8 cellular contexts compared by ENCODE assay signal in genomic region chr7:150049012-150049655, GRCh38.
DNase-seq lines count a peak whose midpoint lies in the region; ATAC-seq, FAIRE-seq and TF ChIP-seq lines count a peak whose summit lies in the region.
"Not testable (repeated sequence)": the region's sequence is repeated elsewhere in the genome, so short reads cannot be mapped to it uniquely, and the experiment has no call there.

No MANE protein-coding gene starts in this region.

- intact Hi-C loops in HepG2 (cut with micrococcal nuclease; ENCODE audit: unreplicated experiment); upper lobe of right lung (cut with DNase I): not testable (repeated sequence)

- not testable (repeated sequence) for TF ChIP-seq EP300 in HepG2 (IDR thresholded peaks at IDR 0.05; ENCODE audit: low read depth in 2 of 2, low read length in 2 of 2); HepG2 (CRISPR knock-in tag; IDR thresholded peaks at IDR 0.05; ENCODE audit: borderline replicate concordance)

- not testable (repeated sequence) for H2BK120ac ChIP-seq in trophoblast cell (ENCODE audit: insufficient read depth, low read length, poor library complexity)

- H3K9ac ChIP-seq in HepG2 (ENCODE audit: insufficient read depth, low read depth, low read length): 0 out of 2 replicates have a peak overlapping the region, but pooled peaks have one; percentile 47
- not testable (repeated sequence) for H3K9ac ChIP-seq in trophoblast cell (ENCODE audit: low read length)

- H4K8ac ChIP-seq in trophoblast cell (ENCODE audit: low read depth, low read length): not testable (repeated sequence)

- not testable (repeated sequence) for H2BK5ac ChIP-seq in trophoblast cell (ENCODE audit: low read depth, low read length, poor library complexity)

- H3K36me3 Mint-ChIP-seq in T-helper 1 cell treated with Interleukin-12 subunit alpha and Interleukin-12 subunit beta and Interleukin-4 antibody, amounts not matched to agents 30 μg/mL and 1 μg/mL, for 36 hours (ENCODE audit: low read depth): not testable (repeated sequence)

- TF ChIP-seq RAD21 in HepG2 (CRISPR knock-in tag; IDR thresholded peaks at IDR 0.05): not testable (repeated sequence)

- 15% methylated on average over 18 of the region's 46 CpGs for whole genome bisulfite sequencing in HepG2 (ENCODE audit: low lambda C conversion rate)
- WGBS in trophoblast cell (ENCODE audit: extremely low coverage, insufficient coverage, insufficient read length): no CpG with 5 or more reads among the region's 46 CpGs

- ATAC-seq in HepG2 (peak; percentile 93), upper lobe of right lung (peak; percentile 94)

- not testable (repeated sequence) for H3K4me1 ChIP-seq in HepG2 (ENCODE audit: insufficient read depth, low read length); trophoblast cell (ENCODE audit: control insufficient read depth in 1 of 2, insufficient read depth in 2 of 2, low read length in 2 of 2); upper lobe of right lung

- H3K79me1 ChIP-seq in trophoblast cell (ENCODE audit: low read length): not testable (repeated sequence)

- H3K23ac ChIP-seq in trophoblast cell (ENCODE audit: low read length): not testable (repeated sequence)

- H3K4me3 ChIP-seq in HepG2 (replicated peaks in 1 of 3; ENCODE audit: insufficient read depth in 1 of 3, low read depth in 2 of 3, low read length in 3 of 3) (peak overlapping the region; percentile 15 to 61 (median 47); a peak in 5 of 6 replicates), trophoblast cell (ENCODE audit: low read depth, low read length) (peak overlapping the region; percentile 65), upper lobe of right lung (peak overlapping the region; percentile 52)

- H3K4ac ChIP-seq in trophoblast cell (ENCODE audit: low read depth, low read length): not testable (repeated sequence)

- not testable (repeated sequence) for H4K20me1 ChIP-seq in HepG2 (ENCODE audit: insufficient read depth, low read length)

- H3K36me3 ChIP-seq in HepG2 (replicated peaks in 1 of 2; ENCODE audit: control insufficient read depth in 1 of 2, insufficient read depth in 2 of 2, low read length in 2 of 2); trophoblast cell (ENCODE audit: control insufficient read depth in 1 of 2, insufficient read depth in 2 of 2, low read length in 2 of 2); upper lobe of right lung: not testable (repeated sequence)

- not testable (repeated sequence) for FAIRE-seq in HepG2 (lab: Jason Lieb, UNC)

- not testable (repeated sequence) for H3K27me3 ChIP-seq in HepG2 (ENCODE audit: control insufficient read depth in 1 of 2, insufficient read depth in 2 of 2, low read length in 2 of 2); trophoblast cell (ENCODE audit: insufficient read depth, low read length); upper lobe of right lung

- H3K79me2 ChIP-seq in HepG2 (ENCODE audit: insufficient read depth, low read length); trophoblast cell (ENCODE audit: control insufficient read depth, insufficient read depth, low read length, poor library complexity): not testable (repeated sequence)

- H3K27ac ChIP-seq in angular gyrus (ENCODE audit: low read depth, low read length): peak overlapping the region; percentile 19
- not testable (repeated sequence) for H3K27ac ChIP-seq in HepG2 (ENCODE audit: extremely low read length, insufficient read depth, low read length); trophoblast cell (ENCODE audit: low read depth, low read length); upper lobe of right lung

- CTCF ChIA-PET in HepG2 (lab: Yijun Ruan, JAX; ENCODE audit: low intra/inter-chr PET ratio, low total read pairs): not testable (repeated sequence)

- not testable (repeated sequence) for H3K27ac Mint-ChIP-seq in T-helper 1 cell treated with Interleukin-12 subunit alpha and Interleukin-12 subunit beta and Interleukin-4 antibody, amounts not matched to agents 30 μg/mL and 1 μg/mL, for 36 hours

- not testable (repeated sequence) for H2AFZ ChIP-seq in HepG2 (ENCODE audit: low read length)
- H2AFZ ChIP-seq in trophoblast cell (ENCODE audit: insufficient read depth, low read length, poor library complexity): peak overlapping the region; percentile 5

- H3K9me3 ChIP-seq in HepG2 (ENCODE audit: low read length); trophoblast cell (ENCODE audit: insufficient read depth, low read depth, low read length); upper lobe of right lung: not testable (repeated sequence)

- not testable (repeated sequence) for H4K12ac ChIP-seq in trophoblast cell (ENCODE audit: low read depth, low read length)

- not testable (repeated sequence) for H3K9me3 Mint-ChIP-seq in T-helper 1 cell treated with Interleukin-12 subunit alpha and Interleukin-12 subunit beta and Interleukin-4 antibody, amounts not matched to agents 30 μg/mL and 1 μg/mL, for 36 hours

- not testable (repeated sequence) for BruUV-seq in HepG2 (replicated peaks; lab: Mats Ljungman, UMichigan)

- H3K14ac ChIP-seq in trophoblast cell (ENCODE audit: low read length): not testable (repeated sequence)

- H3K4me3 Mint-ChIP-seq in T-helper 1 cell treated with Interleukin-12 subunit alpha and Interleukin-12 subunit beta and Interleukin-4 antibody, amounts not matched to agents 30 μg/mL and 1 μg/mL, for 36 hours: peak overlapping the region; percentile 25

- in situ Hi-C loops in G401 (cut with HindIII; ENCODE audit: low sequenced_read_pairs): not testable (repeated sequence)
- in situ Hi-C loops in HepG2 (cut with HindIII; ENCODE audit: extremely low pct_ligation_motif_present, low pct_unique_long_range_greater_than_20kb): loop anchor here (25.0 kb wide), 1 partner anchor 187 kb away; the partner anchor contains the start of gene ATP6V0E2

- not testable (repeated sequence) for H3K4me1 Mint-ChIP-seq in T-helper 1 cell treated with Interleukin-12 subunit alpha and Interleukin-12 subunit beta and Interleukin-4 antibody, amounts not matched to agents 30 μg/mL and 1 μg/mL, for 36 hours (ENCODE audit: low read depth)

- peaks cover 57% of the 10 kb centered on the region for H3K27me3 Mint-ChIP-seq in T-helper 1 cell treated with Interleukin-12 subunit alpha and Interleukin-12 subunit beta and Interleukin-4 antibody, amounts not matched to agents 30 μg/mL and 1 μg/mL, for 36 hours (ENCODE audit: low read depth)

- H3K4me2 ChIP-seq in HepG2 (ENCODE audit: low read depth, low read length) (peak overlapping the region; percentile 70), trophoblast cell (ENCODE audit: low read length) (peak overlapping the region; percentile 98)

- DNase-seq in G401 (ENCODE audit: low spot score) (peak; percentile 68), NCI-H1930 (lab: John Stamatoyannopoulos, UW) (peak; percentile 61 to 66), fibroblast of peridontal ligament (ENCODE audit: extremely low read depth) (peak; percentile 0), upper lobe of right lung (peak; percentile 84)
- DNase-seq in HepG2 (ENCODE audit: low spot score); trophoblast cell: not testable (repeated sequence)

- TF ChIP-seq POLR2A in HepG2 (IDR thresholded peaks at IDR 0.05; ENCODE audit: insufficient read depth in 1 of 2, low read depth in 2 of 2, low read length in 2 of 2): not testable (repeated sequence)

- not testable (repeated sequence) for H2AK5ac ChIP-seq in trophoblast cell (ENCODE audit: low read length)

- not testable (repeated sequence) for H2BK12ac ChIP-seq in trophoblast cell (ENCODE audit: low read length)

- TF ChIP-seq CTCF in HepG2 (CRISPR knock-in tag; IDR thresholded peaks at IDR 0.05) (peak; percentile 40; the same call in 1 of the 2 replicates), upper lobe of right lung (IDR thresholded peaks at IDR 0.05) (peak; percentile 30)

- not testable (repeated sequence) for H3K18ac ChIP-seq in trophoblast cell (ENCODE audit: low read length)

- POLR2A ChIA-PET in HepG2 (lab: Yijun Ruan, JAX): not testable (repeated sequence)

- not testable (repeated sequence) for H4K91ac ChIP-seq in trophoblast cell (ENCODE audit: low read depth, low read length)

TF ChIP-seq in HepG2, 621 proteins besides CTCF, POLR2A, EP300 and RAD21 (continues in another document):
- 0 out of 2 replicates have a peak, but pooled peaks have one; percentile 49 for TF ChIP-seq RBFOX2 (IDR thresholded peaks at IDR 0.05; ENCODE audit: low read depth, low read length)
- peak; percentile 55; the same call in 1 of the 2 replicates for TF ChIP-seq GABPB1 (CRISPR knock-in tag; IDR thresholded peaks at IDR 0.05)
- TF ChIP-seq PHF8 (CRISPR knock-in tag; IDR thresholded peaks at IDR 0.05): 0 out of 2 replicates have a peak, but pooled peaks have one; percentile 25
- peak; percentile 49; the same call in 1 of the 2 replicates for TF ChIP-seq ZFX (CRISPR knock-in tag; IDR thresholded peaks at IDR 0.05; ENCODE audit: low read depth)
- TF ChIP-seq, protein P1, sequence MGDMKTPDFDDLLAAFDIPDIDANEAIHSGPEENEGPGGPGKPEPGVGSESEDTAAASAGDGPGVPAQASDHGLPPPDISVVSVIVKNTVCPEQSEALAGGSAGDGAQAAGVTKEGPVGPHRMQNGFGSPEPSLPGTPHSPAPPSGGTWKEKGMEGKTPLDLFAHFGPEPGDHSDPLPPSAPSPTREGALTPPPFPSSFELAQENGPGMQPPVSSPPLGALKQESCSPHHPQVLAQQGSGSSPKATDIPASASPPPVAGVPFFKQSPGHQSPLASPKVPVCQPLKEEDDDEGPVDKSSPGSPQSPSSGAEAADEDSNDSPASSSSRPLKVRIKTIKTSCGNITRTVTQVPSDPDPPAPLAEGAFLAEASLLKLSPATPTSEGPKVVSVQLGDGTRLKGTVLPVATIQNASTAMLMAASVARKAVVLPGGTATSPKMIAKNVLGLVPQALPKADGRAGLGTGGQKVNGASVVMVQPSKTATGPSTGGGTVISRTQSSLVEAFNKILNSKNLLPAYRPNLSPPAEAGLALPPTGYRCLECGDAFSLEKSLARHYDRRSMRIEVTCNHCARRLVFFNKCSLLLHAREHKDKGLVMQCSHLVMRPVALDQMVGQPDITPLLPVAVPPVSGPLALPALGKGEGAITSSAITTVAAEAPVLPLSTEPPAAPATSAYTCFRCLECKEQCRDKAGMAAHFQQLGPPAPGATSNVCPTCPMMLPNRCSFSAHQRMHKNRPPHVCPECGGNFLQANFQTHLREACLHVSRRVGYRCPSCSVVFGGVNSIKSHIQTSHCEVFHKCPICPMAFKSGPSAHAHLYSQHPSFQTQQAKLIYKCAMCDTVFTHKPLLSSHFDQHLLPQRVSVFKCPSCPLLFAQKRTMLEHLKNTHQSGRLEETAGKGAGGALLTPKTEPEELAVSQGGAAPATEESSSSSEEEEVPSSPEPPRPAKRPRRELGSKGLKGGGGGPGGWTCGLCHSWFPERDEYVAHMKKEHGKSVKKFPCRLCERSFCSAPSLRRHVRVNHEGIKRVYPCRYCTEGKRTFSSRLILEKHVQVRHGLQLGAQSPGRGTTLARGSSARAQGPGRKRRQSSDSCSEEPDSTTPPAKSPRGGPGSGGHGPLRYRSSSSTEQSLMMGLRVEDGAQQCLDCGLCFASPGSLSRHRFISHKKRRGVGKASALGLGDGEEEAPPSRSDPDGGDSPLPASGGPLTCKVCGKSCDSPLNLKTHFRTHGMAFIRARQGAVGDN (CRISPR knock-in tag; IDR thresholded peaks at IDR 0.05): peak; percentile 60
